In the genomic region with DNA sequence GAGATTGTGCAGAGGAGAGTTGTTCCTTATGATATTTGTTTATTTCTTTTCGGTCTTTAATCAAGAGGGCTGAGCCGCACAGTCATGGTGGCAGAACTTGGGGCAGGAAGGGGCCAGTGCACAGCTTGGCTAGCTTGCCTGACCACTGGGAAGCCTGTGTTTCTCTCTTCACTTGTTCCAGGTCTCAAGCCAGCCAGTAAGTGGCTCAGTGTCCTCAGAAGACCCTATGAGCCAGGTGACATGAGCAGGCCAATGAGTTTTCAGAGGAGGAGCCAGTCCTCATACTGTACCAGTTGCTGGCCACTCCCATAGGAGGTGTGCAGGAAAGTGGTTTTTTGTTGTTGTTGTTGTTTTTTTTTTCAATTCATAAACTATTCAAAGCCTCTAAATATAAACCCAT, we compare ENCODE assay signal across 18 cellular contexts.
"Had no signal": no experiment of that assay in that cellular context is flagged by ENCODE, and none has a peak within 500 bp of the region (broad histone marks: within the 10 kb centered on the region; RNA-seq: fewer than 3 reads in every experiment).

No MANE protein-coding gene starts in this region.

- H3K27me3 ChIP-seq: ascending aorta, cardiac muscle cell, gastrocnemius medialis, heart right ventricle, spleen, transverse colon had no signal

- H3K4me1 ChIP-seq: prostate gland had no signal

- H3K9me3 ChIP-seq: ascending aorta, gastrocnemius medialis, heart right ventricle, prostate gland, spleen, transverse colon had no signal

- H3K9me3 Mint-ChIP-seq: nephron; stimulated activated memory B cell treated with anti-CD40 and anti-IgM and Interleukin-4, amounts not matched to agents 10 μg/mL and 1 μg/mL and 100 μg/mL, for 72 hours had no signal

- DNase-seq: activated CD4-positive, alpha-beta memory T cell treated with anti-CD3 and anti-CD28 coated beads, Interleukin-2, amount 10 ng/mL, durations not matched to agents 7 days and 5 days; activated CD4-positive, alpha-beta T cell treated with anti-CD3 and anti-CD28 coated beads for 36 hours; activated gamma-delta T cell; activated T-cell treated with anti-CD3 and anti-CD28 coated beads, Interleukin-2, amount 50 U/mL, for 48 hours; gastrocnemius medialis; heart right ventricle; left ventricle myocardium superior; mesenchymal stem cell; spleen; stimulated activated CD4-positive, alpha-beta T cell treated with anti-CD3 and anti-CD28 coated beads, Interleukin-1b, Interleukin-23, amount 100 ng/mL, for 48 hours; substantia nigra; transverse colon had no signal

- ATAC-seq: activated CD4-positive, alpha-beta T cell treated with anti-CD3 and anti-CD28 coated beads for 36 hours; gastrocnemius medialis; left ventricle myocardium superior; sciatic nerve; stimulated activated memory B cell treated with anti-CD40 and anti-IgM and Interleukin-4, amounts not matched to agents 10 μg/mL and 1 μg/mL and 100 μg/mL, for 72 hours had no signal

- H3K27ac Mint-ChIP-seq: activated CD4-positive, alpha-beta memory T cell treated with anti-CD3 and anti-CD28 coated beads, Interleukin-2, amount 10 ng/mL, durations not matched to agents 7 days and 5 days; activated CD4-positive, alpha-beta T cell treated with anti-CD3 and anti-CD28 coated beads for 36 hours; nephron; stimulated activated memory B cell treated with anti-CD40 and anti-IgM and Interleukin-4, amounts not matched to agents 10 μg/mL and 1 μg/mL and 100 μg/mL, for 72 hours had no signal

- H3K27ac ChIP-seq: gastrocnemius medialis, prostate gland, spleen, transverse colon had no signal

- H3K27me3 Mint-ChIP-seq: activated CD4-positive, alpha-beta memory T cell treated with anti-CD3 and anti-CD28 coated beads, Interleukin-2, amount 10 ng/mL, durations not matched to agents 7 days and 5 days; activated CD4-positive, alpha-beta T cell treated with anti-CD3 and anti-CD28 coated beads for 36 hours; stimulated activated memory B cell treated with anti-CD40 and anti-IgM and Interleukin-4, amounts not matched to agents 10 μg/mL and 1 μg/mL and 100 μg/mL, for 72 hours had no signal

- H3K36me3 ChIP-seq: cardiac muscle cell, gastrocnemius medialis, prostate gland, transverse colon had no signal

- H3K4me3 ChIP-seq: ascending aorta, cardiac muscle cell, gastrocnemius medialis, heart right ventricle, prostate gland, spleen, transverse colon had no signal

- H3K4me3 Mint-ChIP-seq: activated CD4-positive, alpha-beta memory T cell treated with anti-CD3 and anti-CD28 coated beads, Interleukin-2, amount 10 ng/mL, durations not matched to agents 7 days and 5 days; activated CD4-positive, alpha-beta T cell treated with anti-CD3 and anti-CD28 coated beads for 36 hours; nephron; stimulated activated memory B cell treated with anti-CD40 and anti-IgM and Interleukin-4, amounts not matched to agents 10 μg/mL and 1 μg/mL and 100 μg/mL, for 72 hours had no signal
